1 cellular context compared by ENCODE assay signal in genomic region chr9:107518037-107518786, GRCh38.
TF ChIP-seq lines count a peak whose summit lies in the region.

No MANE protein-coding gene starts in this region.

TF ChIP-seq in H1, 55 proteins besides CTCF, POLR2A, EP300 and RAD21 (continued from another document):
- TF ChIP-seq POU5F1 (IDR thresholded peaks at IDR 0.05; ENCODE audit: low read depth, low read length) (no peak), BRCA1 (IDR thresholded peaks at IDR 0.05; ENCODE audit: low read depth, low read length) (no peak), RFX5 (IDR thresholded peaks at IDR 0.05; ENCODE audit: borderline replicate concordance, low read depth, low read length) (no peak), CHD7 (IDR thresholded peaks at IDR 0.05; ENCODE audit: insufficient replicate concordance, low read length) (no peak), SP2 (IDR thresholded peaks at IDR 0.05; ENCODE audit: low read length) (no peak), SIN3A (conservative IDR thresholded peaks at IDR 0.05 in 1 of 2, IDR thresholded peaks at IDR 0.05 in 1 of 2; ENCODE audit: low read depth in 1 of 2, low read length in 2 of 2) (no peak), BACH1 (IDR thresholded peaks at IDR 0.05; ENCODE audit: low read length) (no peak), SP4 (IDR thresholded peaks at IDR 0.05; ENCODE audit: low read length) (no peak), FOSL1 (IDR thresholded peaks at IDR 0.05; ENCODE audit: insufficient read depth, low read depth, low read length) (no peak), CHD1 (IDR thresholded peaks at IDR 0.05; ENCODE audit: low read depth, low read length) (no peak), TAF1 (IDR thresholded peaks at IDR 0.05; ENCODE audit: low read depth, low read length) (no peak)
